In genomic region chr7:142854505-142855400, GRCh38 we compare ENCODE assay signal across 8 cellular contexts. TPM values are rescaled to one million over a fixed set of nuclear protein-coding genes. Genes with fewer than 3 reads are reported as not detected.
DNase-seq lines count a peak whose midpoint lies in the region; ATAC-seq and TF ChIP-seq lines count a peak whose summit lies in the region.

A gene with protein sequence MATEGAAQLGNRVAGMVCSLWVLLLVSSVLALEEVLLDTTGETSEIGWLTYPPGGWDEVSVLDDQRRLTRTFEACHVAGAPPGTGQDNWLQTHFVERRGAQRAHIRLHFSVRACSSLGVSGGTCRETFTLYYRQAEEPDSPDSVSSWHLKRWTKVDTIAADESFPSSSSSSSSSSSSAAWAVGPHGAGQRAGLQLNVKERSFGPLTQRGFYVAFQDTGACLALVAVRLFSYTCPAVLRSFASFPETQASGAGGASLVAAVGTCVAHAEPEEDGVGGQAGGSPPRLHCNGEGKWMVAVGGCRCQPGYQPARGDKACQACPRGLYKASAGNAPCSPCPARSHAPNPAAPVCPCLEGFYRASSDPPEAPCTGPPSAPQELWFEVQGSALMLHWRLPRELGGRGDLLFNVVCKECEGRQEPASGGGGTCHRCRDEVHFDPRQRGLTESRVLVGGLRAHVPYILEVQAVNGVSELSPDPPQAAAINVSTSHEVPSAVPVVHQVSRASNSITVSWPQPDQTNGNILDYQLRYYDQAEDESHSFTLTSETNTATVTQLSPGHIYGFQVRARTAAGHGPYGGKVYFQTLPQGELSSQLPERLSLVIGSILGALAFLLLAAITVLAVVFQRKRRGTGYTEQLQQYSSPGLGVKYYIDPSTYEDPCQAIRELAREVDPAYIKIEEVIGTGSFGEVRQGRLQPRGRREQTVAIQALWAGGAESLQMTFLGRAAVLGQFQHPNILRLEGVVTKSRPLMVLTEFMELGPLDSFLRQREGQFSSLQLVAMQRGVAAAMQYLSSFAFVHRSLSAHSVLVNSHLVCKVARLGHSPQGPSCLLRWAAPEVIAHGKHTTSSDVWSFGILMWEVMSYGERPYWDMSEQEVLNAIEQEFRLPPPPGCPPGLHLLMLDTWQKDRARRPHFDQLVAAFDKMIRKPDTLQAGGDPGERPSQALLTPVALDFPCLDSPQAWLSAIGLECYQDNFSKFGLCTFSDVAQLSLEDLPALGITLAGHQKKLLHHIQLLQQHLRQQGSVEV (plus strand): TSS chr7:142855076. CDS start chr7:142863228, 8,152 bp downstream.

- no peaks in the 10 kb centered on the region for H3K36me3 Mint-ChIP-seq in activated naive CD4-positive, alpha-beta T cell treated with anti-CD3 and anti-CD28 coated beads, Interleukin-2, amount 50 U/mL, for 24 hours

- H3K4me3 Mint-ChIP-seq in activated naive CD4-positive, alpha-beta T cell treated with anti-CD3 and anti-CD28 coated beads, Interleukin-2, amount 50 U/mL, for 24 hours: peak within 1 kb of the TSS; percentile 98

- WGBS in tibial nerve, 2 donors: 0 to 1% methylated on average over 51 to 61 of the region's 93 CpGs

- H3K36me3 ChIP-seq in tibial nerve: no peaks in the 10 kb centered on the region

- POLR2A ChIA-PET in RWPE1 (lab: Yijun Ruan, JAX; ENCODE audit: low non-redundant PET): no interaction called here

- ATAC-seq in GM19351 (IDR thresholded peaks at IDR 0.05; ENCODE audit: unreplicated experiment): peak; percentile 57
- peak; percentile 42 for ATAC-seq in HG03457 (IDR thresholded peaks at IDR 0.05; ENCODE audit: unreplicated experiment)
- peak; percentile 84 for ATAC-seq in omental fat pad (ENCODE audit: low FRiP score)

- H3K27ac Mint-ChIP-seq in activated naive CD4-positive, alpha-beta T cell treated with anti-CD3 and anti-CD28 coated beads, Interleukin-2, amount 50 U/mL, for 24 hours: peak within 1 kb of the TSS; percentile 79

- H3K27me3 Mint-ChIP-seq in activated naive CD4-positive, alpha-beta T cell treated with anti-CD3 and anti-CD28 coated beads, Interleukin-2, amount 50 U/mL, for 24 hours: no peaks in the 10 kb centered on the region

- TF ChIP-seq CTCF in RWPE1 (conservative IDR thresholded peaks at IDR 0.05; ENCODE audit: low read depth) (no peak), omental fat pad (IDR thresholded peaks at IDR 0.05) (no peak), tibial nerve (IDR thresholded peaks at IDR 0.05) (peak in 1 of 5 experiments; percentile 7)

- H3K27ac ChIP-seq in RWPE1 (peak within 1 kb of the TSS; percentile 97), tibial nerve (peak within 1 kb of the TSS; percentile 11 to 84 (median 77))

- no peak for TF ChIP-seq POLR2A in tibial nerve (IDR thresholded peaks at IDR 0.05)

- CTCF ChIA-PET in RWPE1 (lab: Yijun Ruan, JAX): interaction anchor here (0.6 to 3.1 kb wide), 7 partner anchors 11 to 360 kb away, joined by 3 to 13 read pairs (median 3); no protein-coding TSS in a partner anchor

- H3K4me1 Mint-ChIP-seq in activated naive CD4-positive, alpha-beta T cell treated with anti-CD3 and anti-CD28 coated beads, Interleukin-2, amount 50 U/mL, for 24 hours: peaks cover 45% of the 10 kb centered on the region

- no peaks in the 10 kb centered on the region for H3K27me3 ChIP-seq in tibial nerve

- no peaks in the 10 kb centered on the region for H3K9me3 ChIP-seq in tibial nerve

- DNase-seq in Ammon's horn (ENCODE audit: low spot score) (peak; percentile 67), RWPE1 (ENCODE audit: low spot score) (peak; percentile 49), glomerular visceral epithelial cell (ENCODE audit: extremely low spot score) (peak; percentile 42), omental fat pad (ENCODE audit: low spot score) (no peak), tibial nerve (ENCODE audit: low spot score in 2 of 2) (peak; percentile 63 to 77)

- H3K4me3 ChIP-seq in tibial nerve: peak within 1 kb of the TSS; percentile 56 to 75 (median 70)

- H3K4me1 ChIP-seq in tibial nerve: peaks cover 0 to 35% (median 11%) of the 10 kb centered on the region in 4 donors

- H3K9me3 Mint-ChIP-seq in activated naive CD4-positive, alpha-beta T cell treated with anti-CD3 and anti-CD28 coated beads, Interleukin-2, amount 50 U/mL, for 24 hours: no peaks in the 10 kb centered on the region

- TF ChIP-seq EP300 in tibial nerve (IDR thresholded peaks at IDR 0.05): no peak

RNA-seq across cellular contexts. Expression of the gene that starts here (rescaled TPM):
- total RNA-seq in omental fat pad (10 to 100 TPM; 16.9 to 89.0 (median 45.7) TPM), tibial nerve (10 to 100 TPM in 3 of 4 donors, 1 to 10 TPM in 1; 6.9 to 84.3 (median 22.1) TPM)
